ENCODE assay signal across 15 cellular contexts in the genomic region with DNA sequence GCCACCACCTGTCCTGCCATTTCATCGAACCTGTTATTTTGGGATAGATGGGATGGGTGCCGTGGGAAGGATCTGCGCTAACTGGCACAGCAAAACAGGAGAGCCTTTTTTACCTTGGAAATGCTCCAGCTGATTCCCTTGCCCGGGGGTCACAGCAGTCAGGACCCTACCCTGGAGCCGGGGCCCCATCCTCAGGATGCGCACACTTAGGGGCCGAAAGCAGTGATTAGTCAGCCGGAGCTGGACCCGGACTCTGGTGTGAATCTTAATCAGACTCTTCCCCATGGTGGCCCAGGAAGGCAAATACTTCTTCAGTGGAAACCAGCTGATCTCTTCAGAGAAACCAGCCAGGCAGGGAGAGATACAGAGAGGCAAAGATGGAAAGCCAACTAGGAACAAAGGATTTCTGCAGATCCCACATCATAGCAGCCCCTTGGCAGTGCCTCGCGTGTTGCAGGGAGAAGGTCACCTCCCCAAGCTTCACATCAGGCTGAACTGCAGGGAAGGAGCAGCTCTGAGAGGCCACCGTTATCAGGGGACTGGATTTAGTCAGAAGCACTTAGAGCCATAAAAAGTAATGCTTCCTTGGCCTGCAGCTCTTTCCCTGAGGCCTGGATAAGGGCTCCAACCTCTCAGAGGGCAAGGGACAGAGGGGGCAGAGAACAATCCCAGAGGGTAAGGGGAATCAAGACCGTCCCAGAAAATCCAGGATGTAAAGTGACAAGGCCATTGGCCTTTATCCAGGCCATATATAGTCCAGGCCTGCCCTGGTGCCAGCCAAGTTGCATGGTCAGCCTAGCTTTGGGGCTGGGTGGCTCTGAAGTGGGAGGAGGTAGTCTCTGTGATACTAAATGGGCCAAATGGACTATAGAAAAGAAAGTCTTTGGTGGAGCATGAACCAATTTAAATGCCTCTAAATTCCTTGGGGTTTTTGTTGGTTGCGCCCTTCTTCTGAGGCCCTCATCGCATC. TPM values are rescaled to one million over a fixed set of nuclear protein-coding genes. Genes with fewer than 3 reads are reported as not detected.
A peak's percentile ranks its signal among the peaks of the same experiment; 100 is the strongest.
DNase-seq lines count a peak whose midpoint lies in the region; ATAC-seq, FAIRE-seq and TF ChIP-seq lines count a peak whose summit lies in the region.
"Had no signal": no experiment of that assay in that cellular context is flagged by ENCODE, and none has a peak within 500 bp of the region (broad histone marks: within the 10 kb centered on the region; RNA-seq: fewer than 3 reads in every experiment).

No MANE protein-coding gene starts in this region.

- H3K9me3 ChIP-seq in cardiac muscle cell (ENCODE audit: low read depth) (no peaks in the 10 kb centered on the region), smooth muscle cell (replicated peaks; ENCODE audit: low read depth) (no peaks in the 10 kb centered on the region)
- H3K9me3 ChIP-seq: MG63 had no signal

- H3K4me2 ChIP-seq in smooth muscle cell: peak overlapping the region; percentile 31

- POLR2A ChIA-PET in WTC11 (lab: Charles Lee): no interaction called here

- H3K27ac ChIP-seq in cardiac muscle cell (peak overlapping the region; percentile 99), smooth muscle cell (ENCODE audit: low read depth) (no peak overlapping the region)

- H4K20me1 ChIP-seq in smooth muscle cell (ENCODE audit: low read depth): no peaks in the 10 kb centered on the region

- CTCF ChIA-PET in WTC11 (lab: Charles Lee): interaction anchor here (1.2 to 3.4 kb wide), 5 partner anchors 9 to 187 kb away, joined by 4 to 45 read pairs (median 20); no protein-coding TSS in a partner anchor

- peak overlapping the region; percentile 63; the same call in 1 of the 2 replicates for H3K27ac Mint-ChIP-seq in WTC11

- H3K9me3 Mint-ChIP-seq in WTC11: no peaks in the 10 kb centered on the region
- H3K9me3 Mint-ChIP-seq: CD8-positive, alpha-beta memory T cell; H9 had no signal

- H3K4me1 Mint-ChIP-seq in WTC11: peaks cover 16% of the 10 kb centered on the region
- H3K4me1 Mint-ChIP-seq: CD8-positive, alpha-beta memory T cell had no signal

- H3K9ac ChIP-seq in smooth muscle cell (ENCODE audit: low read depth): no peak overlapping the region

- H3K36me3 Mint-ChIP-seq in WTC11: peaks cover 19% of the 10 kb centered on the region

- no peaks in the 10 kb centered on the region for H3K79me2 ChIP-seq in smooth muscle cell (ENCODE audit: low read depth)

- no peak for DNase-seq in WTC11 (ENCODE audit: low spot score)
- peak in 1 of 2 donors; percentile 88 for DNase-seq in cardiac muscle cell (ENCODE audit: low read depth in 1 of 2, low spot score in 1 of 2)
- DNase-seq in islet precursor cell: peak; percentile 72
- DNase-seq in smooth muscle cell (lab: John Stamatoyannopoulos, UW; ENCODE audit: unreplicated experiment): no peak
- no peak for DNase-seq in hypothalamus (lab: John Stamatoyannopoulos, UW)
- no peak for DNase-seq in D721Med (ENCODE audit: insufficient read length, low spot score)
- DNase-seq: CD8-positive, alpha-beta memory T cell; DMS 273 treated with DMSO at 0.1 percent for 48 hours; H9; MG63; NCI-H1105; NCI-H1694 treated with DMSO at 0.1 percent for 48 hours; NCI-H345 had no signal

- H3K4me3 Mint-ChIP-seq in WTC11: no peak overlapping the region
- H3K4me3 Mint-ChIP-seq: CD8-positive, alpha-beta memory T cell; H9 had no signal

- H3K4me1 ChIP-seq in cardiac muscle cell (ENCODE audit: low read depth) (peaks cover 60% of the 10 kb centered on the region), smooth muscle cell (ENCODE audit: low read depth) (peaks cover 7% of the 10 kb centered on the region)

- no peak for FAIRE-seq in D721Med (lab: Jason Lieb, UNC)
- FAIRE-seq: HepG2 had no signal

- H3K27me3 Mint-ChIP-seq in WTC11 (ENCODE audit: low read depth): no peaks in the 10 kb centered on the region
- H3K27me3 Mint-ChIP-seq: CD8-positive, alpha-beta memory T cell had no signal

- no peak for TF ChIP-seq CTCF in WTC11 (IDR thresholded peaks at IDR 0.05)
- no peak for TF ChIP-seq CTCF in cardiac muscle cell (IDR thresholded peaks at IDR 0.05; ENCODE audit: low read depth, low read length)
- TF ChIP-seq CTCF in smooth muscle cell (IDR thresholded peaks at IDR 0.05; ENCODE audit: borderline replicate concordance, insufficient read depth, poor library complexity, severe bottlenecking): no peak
- no peak for TF ChIP-seq CTCF in D721Med (IDR thresholded peaks at IDR 0.05; ENCODE audit: insufficient read depth, missing control alignments)

- H3K36me3 ChIP-seq in cardiac muscle cell: no peaks in the 10 kb centered on the region
- H3K36me3 ChIP-seq in smooth muscle cell (ENCODE audit: low read depth): no peaks in the 10 kb centered on the region

- H2AFZ ChIP-seq in smooth muscle cell (ENCODE audit: low read depth): no peak overlapping the region

- H3K27me3 ChIP-seq in cardiac muscle cell: no peaks in the 10 kb centered on the region
- H3K27me3 ChIP-seq in smooth muscle cell (ENCODE audit: low read depth): no peaks in the 10 kb centered on the region
- H3K27me3 ChIP-seq: MG63 had no signal

- 50% methylated on average over 15 of the region's 15 CpGs for WGBS in smooth muscle cell (ENCODE audit: low lambda C conversion rate)

- no peak for ATAC-seq in WTC11
- ATAC-seq in GM18858 (IDR thresholded peaks at IDR 0.05; ENCODE audit: unreplicated experiment): no peak
- ATAC-seq: HepG2 had no signal

- peaks cover 13% of the 10 kb centered on the region for H3F3A ChIP-seq in smooth muscle cell (ENCODE audit: low read depth)

- H3K4me3 ChIP-seq in cardiac muscle cell (peak overlapping the region; percentile 35), smooth muscle cell (no peak overlapping the region)
- H3K4me3 ChIP-seq: MG63 had no signal

TF ChIP-seq in WTC11, 78 proteins besides CTCF, POLR2A, EP300 and RAD21 (continues in another document):
- TF ChIP-seq, protein P1, sequence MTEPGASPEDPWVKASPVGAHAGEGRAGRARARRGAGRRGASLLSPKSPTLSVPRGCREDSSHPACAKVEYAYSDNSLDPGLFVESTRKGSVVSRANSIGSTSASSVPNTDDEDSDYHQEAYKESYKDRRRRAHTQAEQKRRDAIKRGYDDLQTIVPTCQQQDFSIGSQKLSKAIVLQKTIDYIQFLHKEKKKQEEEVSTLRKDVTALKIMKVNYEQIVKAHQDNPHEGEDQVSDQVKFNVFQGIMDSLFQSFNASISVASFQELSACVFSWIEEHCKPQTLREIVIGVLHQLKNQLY (CRISPR knock-in tag; IDR thresholded peaks at IDR 0.05): no peak
- no peak for TF ChIP-seq OVOL2 (CRISPR knock-in tag; IDR thresholded peaks at IDR 0.05; ENCODE audit: borderline replicate concordance)
- no peak for TF ChIP-seq RELA (CRISPR knock-in tag; IDR thresholded peaks at IDR 0.05; ENCODE audit: borderline replicate concordance)
- no peak for TF ChIP-seq CREM (CRISPR knock-in tag; IDR thresholded peaks at IDR 0.05)
- no peak for TF ChIP-seq ZNF671 (CRISPR knock-in tag; IDR thresholded peaks at IDR 0.05)
- TF ChIP-seq, protein P2, sequence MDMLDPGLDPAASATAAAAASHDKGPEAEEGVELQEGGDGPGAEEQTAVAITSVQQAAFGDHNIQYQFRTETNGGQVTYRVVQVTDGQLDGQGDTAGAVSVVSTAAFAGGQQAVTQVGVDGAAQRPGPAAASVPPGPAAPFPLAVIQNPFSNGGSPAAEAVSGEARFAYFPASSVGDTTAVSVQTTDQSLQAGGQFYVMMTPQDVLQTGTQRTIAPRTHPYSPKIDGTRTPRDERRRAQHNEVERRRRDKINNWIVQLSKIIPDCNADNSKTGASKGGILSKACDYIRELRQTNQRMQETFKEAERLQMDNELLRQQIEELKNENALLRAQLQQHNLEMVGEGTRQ (CRISPR knock-in tag; IDR thresholded peaks at IDR 0.05): no peak
- no peak for TF ChIP-seq NFYB (CRISPR knock-in tag; conservative IDR thresholded peaks at IDR 0.05; ENCODE audit: low read depth)
- TF ChIP-seq, protein P3, sequence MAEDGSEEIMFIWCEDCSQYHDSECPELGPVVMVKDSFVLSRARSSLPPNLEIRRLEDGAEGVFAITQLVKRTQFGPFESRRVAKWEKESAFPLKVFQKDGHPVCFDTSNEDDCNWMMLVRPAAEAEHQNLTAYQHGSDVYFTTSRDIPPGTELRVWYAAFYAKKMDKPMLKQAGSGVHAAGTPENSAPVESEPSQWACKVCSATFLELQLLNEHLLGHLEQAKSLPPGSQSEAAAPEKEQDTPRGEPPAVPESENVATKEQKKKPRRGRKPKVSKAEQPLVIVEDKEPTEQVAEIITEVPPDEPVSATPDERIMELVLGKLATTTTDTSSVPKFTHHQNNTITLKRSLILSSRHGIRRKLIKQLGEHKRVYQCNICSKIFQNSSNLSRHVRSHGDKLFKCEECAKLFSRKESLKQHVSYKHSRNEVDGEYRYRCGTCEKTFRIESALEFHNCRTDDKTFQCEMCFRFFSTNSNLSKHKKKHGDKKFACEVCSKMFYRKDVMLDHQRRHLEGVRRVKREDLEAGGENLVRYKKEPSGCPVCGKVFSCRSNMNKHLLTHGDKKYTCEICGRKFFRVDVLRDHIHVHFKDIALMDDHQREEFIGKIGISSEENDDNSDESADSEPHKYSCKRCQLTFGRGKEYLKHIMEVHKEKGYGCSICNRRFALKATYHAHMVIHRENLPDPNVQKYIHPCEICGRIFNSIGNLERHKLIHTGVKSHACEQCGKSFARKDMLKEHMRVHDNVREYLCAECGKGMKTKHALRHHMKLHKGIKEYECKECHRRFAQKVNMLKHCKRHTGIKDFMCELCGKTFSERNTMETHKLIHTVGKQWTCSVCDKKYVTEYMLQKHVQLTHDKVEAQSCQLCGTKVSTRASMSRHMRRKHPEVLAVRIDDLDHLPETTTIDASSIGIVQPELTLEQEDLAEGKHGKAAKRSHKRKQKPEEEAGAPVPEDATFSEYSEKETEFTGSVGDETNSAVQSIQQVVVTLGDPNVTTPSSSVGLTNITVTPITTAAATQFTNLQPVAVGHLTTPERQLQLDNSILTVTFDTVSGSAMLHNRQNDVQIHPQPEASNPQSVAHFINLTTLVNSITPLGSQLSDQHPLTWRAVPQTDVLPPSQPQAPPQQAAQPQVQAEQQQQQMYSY (CRISPR knock-in tag; IDR thresholded peaks at IDR 0.05): no peak

RNA-seq across cellular contexts. Expression of a gene that starts 52.9 kb away (rescaled TPM):
- 13.4 to 16.2 TPM (median 16.0 TPM) in 3 replicates for total RNA-seq in WTC11 (2021)
- total RNA-seq in cardiac muscle cell: 7.9 and 8.2 TPM in 2 replicates
- polyA plus RNA-seq in cardiac muscle cell: 1.5 and 4.0 TPM in 2 replicates
- 9.8 and 19.7 TPM in 2 replicates for total RNA-seq in smooth muscle cell
- polyA plus RNA-seq in smooth muscle cell: 3.4 and 3.9 TPM in 2 replicates

RNA-seq across cellular contexts. Expression of a gene that starts 55.2 kb away (rescaled TPM):
- total RNA-seq in WTC11 (2021) (32.4 to 36.0 TPM (median 34.6 TPM) in 3 replicates), cardiac muscle cell (21.4 and 28.0 TPM in 2 replicates), smooth muscle cell (34.9 and 43.3 TPM in 2 replicates)
- polyA plus RNA-seq in cardiac muscle cell (39.2 and 42.4 TPM in 2 replicates), smooth muscle cell (37.9 and 41.2 TPM in 2 replicates)
